1 cellular context compared by ENCODE assay signal in the genomic region with DNA sequence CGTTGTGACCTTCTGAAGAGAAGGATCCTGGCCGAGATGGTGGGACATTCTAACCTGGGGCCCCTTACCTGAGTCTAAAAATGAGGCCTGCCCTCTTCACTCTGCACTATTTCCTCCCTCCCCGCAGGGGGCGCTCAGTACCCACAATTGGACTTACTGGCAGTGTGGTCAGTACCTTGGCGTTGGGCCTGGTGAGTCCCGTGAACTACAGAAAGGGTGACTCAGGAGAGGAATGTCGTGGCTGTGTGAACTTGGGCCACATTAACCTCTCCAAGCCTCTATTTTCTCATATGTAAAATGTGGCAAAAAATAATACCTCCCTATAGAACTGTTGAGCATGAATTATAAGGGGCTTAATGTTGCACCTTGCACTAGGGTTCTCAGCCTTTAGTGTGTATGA.
TF ChIP-seq lines count a peak whose summit lies in the region.

No MANE protein-coding gene starts in this region.

TF ChIP-seq in HepG2, 621 proteins besides CTCF, POLR2A, EP300 and RAD21 (continued from another document and continues in another):
- 0 out of 2 replicates have a peak, but pooled peaks have one; percentile 10 for TF ChIP-seq ZNF605 (CRISPR knock-in tag; IDR thresholded peaks at IDR 0.05)
- no peak for TF ChIP-seq ATF1 (CRISPR knock-in tag; IDR thresholded peaks at IDR 0.05)
- TF ChIP-seq ZFP36L1 (CRISPR knock-in tag; IDR thresholded peaks at IDR 0.05), result no peak
- TF ChIP-seq ZSCAN29 (CRISPR knock-in tag; conservative IDR thresholded peaks at IDR 0.05), result no peak
- no peak for TF ChIP-seq POGK (CRISPR knock-in tag; conservative IDR thresholded peaks at IDR 0.05)
- TF ChIP-seq ZNF441 (CRISPR knock-in tag; IDR thresholded peaks at IDR 0.05; ENCODE audit: borderline replicate concordance), result 0 out of 2 replicates have a peak, but pooled peaks have one; percentile 47
- no peak for TF ChIP-seq MTF1 (CRISPR knock-in tag; IDR thresholded peaks at IDR 0.05)
- TF ChIP-seq, protein P1, sequence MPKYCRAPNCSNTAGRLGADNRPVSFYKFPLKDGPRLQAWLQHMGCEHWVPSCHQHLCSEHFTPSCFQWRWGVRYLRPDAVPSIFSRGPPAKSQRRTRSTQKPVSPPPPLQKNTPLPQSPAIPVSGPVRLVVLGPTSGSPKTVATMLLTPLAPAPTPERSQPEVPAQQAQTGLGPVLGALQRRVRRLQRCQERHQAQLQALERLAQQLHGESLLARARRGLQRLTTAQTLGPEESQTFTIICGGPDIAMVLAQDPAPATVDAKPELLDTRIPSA (CRISPR knock-in tag; IDR thresholded peaks at IDR 0.05; ENCODE audit: borderline replicate concordance), result no peak
- no peak for TF ChIP-seq ZSCAN5A (CRISPR knock-in tag; IDR thresholded peaks at IDR 0.05; ENCODE audit: borderline replicate concordance)
- TF ChIP-seq MED1 (CRISPR knock-in tag; IDR thresholded peaks at IDR 0.05), result peak; percentile 48; the same call in 1 of the 2 replicates
- no peak for TF ChIP-seq ZNF101 (CRISPR knock-in tag; IDR thresholded peaks at IDR 0.05; ENCODE audit: borderline replicate concordance, low read depth)
- TF ChIP-seq PPARG (CRISPR knock-in tag; conservative IDR thresholded peaks at IDR 0.05), result peak; percentile 69; the same call in 1 of the 2 replicates
- 0 out of 2 replicates have a peak, but pooled peaks have one; percentile 26 for TF ChIP-seq ZMYM4 (CRISPR knock-in tag; IDR thresholded peaks at IDR 0.05)
- TF ChIP-seq, protein P2, sequence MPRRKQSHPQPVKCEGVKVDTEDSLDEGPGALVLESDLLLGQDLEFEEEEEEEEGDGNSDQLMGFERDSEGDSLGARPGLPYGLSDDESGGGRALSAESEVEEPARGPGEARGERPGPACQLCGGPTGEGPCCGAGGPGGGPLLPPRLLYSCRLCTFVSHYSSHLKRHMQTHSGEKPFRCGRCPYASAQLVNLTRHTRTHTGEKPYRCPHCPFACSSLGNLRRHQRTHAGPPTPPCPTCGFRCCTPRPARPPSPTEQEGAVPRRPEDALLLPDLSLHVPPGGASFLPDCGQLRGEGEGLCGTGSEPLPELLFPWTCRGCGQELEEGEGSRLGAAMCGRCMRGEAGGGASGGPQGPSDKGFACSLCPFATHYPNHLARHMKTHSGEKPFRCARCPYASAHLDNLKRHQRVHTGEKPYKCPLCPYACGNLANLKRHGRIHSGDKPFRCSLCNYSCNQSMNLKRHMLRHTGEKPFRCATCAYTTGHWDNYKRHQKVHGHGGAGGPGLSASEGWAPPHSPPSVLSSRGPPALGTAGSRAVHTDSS (CRISPR knock-in tag; conservative IDR thresholded peaks at IDR 0.05), result no peak
- no peak for TF ChIP-seq PREB (CRISPR knock-in tag; IDR thresholded peaks at IDR 0.05)
- TF ChIP-seq SMAD9 (CRISPR knock-in tag; IDR thresholded peaks at IDR 0.05), result no peak
- no peak for TF ChIP-seq ZNF530 (CRISPR knock-in tag; IDR thresholded peaks at IDR 0.05; ENCODE audit: low read depth)
- TF ChIP-seq ZSCAN9 (CRISPR knock-in tag; IDR thresholded peaks at IDR 0.05; ENCODE audit: borderline replicate concordance), result peak; percentile 42; the same call in 1 of the 2 replicates
- TF ChIP-seq KLF13 (CRISPR knock-in tag; IDR thresholded peaks at IDR 0.05), result no peak
- no peak for TF ChIP-seq ZC3H13 (CRISPR knock-in tag; IDR thresholded peaks at IDR 0.05)
- peak; percentile 83 for TF ChIP-seq PHF5A (CRISPR knock-in tag; IDR thresholded peaks at IDR 0.05; ENCODE audit: low read depth, unreplicated experiment)
- no peak; the same call in 1 of the 2 replicates for TF ChIP-seq TSC22D2 (CRISPR knock-in tag; IDR thresholded peaks at IDR 0.05; ENCODE audit: borderline replicate concordance)
- TF ChIP-seq SOX5 (CRISPR knock-in tag; IDR thresholded peaks at IDR 0.05; ENCODE audit: borderline replicate concordance), result peak; percentile 53; the same call in 1 of the 2 replicates
- TF ChIP-seq MEIS2 (CRISPR knock-in tag; IDR thresholded peaks at IDR 0.05), result 0 out of 2 replicates have a peak, but pooled peaks have one; percentile 33
- TF ChIP-seq, protein P3, sequence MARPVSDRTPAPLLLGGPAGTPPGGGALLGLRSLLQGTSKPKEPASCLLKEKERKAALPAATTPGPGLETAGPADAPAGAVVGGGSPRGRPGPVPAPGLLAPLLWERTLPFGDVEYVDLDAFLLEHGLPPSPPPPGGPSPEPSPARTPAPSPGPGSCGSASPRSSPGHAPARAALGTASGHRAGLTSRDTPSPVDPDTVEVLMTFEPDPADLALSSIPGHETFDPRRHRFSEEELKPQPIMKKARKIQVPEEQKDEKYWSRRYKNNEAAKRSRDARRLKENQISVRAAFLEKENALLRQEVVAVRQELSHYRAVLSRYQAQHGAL (CRISPR knock-in tag; IDR thresholded peaks at IDR 0.05; ENCODE audit: not compliant biosample characterization), result no peak
- no peak for TF ChIP-seq ZBTB21 (CRISPR knock-in tag; IDR thresholded peaks at IDR 0.05)
- no peak for TF ChIP-seq ZNF75D (CRISPR knock-in tag; IDR thresholded peaks at IDR 0.05; ENCODE audit: borderline replicate concordance)
- TF ChIP-seq ZFP36 (IDR thresholded peaks at IDR 0.05; ENCODE audit: borderline replicate concordance, low read depth, low read length, partially characterized antibody), result no peak
- TF ChIP-seq ZNF382 (CRISPR knock-in tag; IDR thresholded peaks at IDR 0.05; ENCODE audit: borderline replicate concordance), result no peak
- TF ChIP-seq ZNF570 (CRISPR knock-in tag; IDR thresholded peaks at IDR 0.05; ENCODE audit: borderline replicate concordance), result no peak
- TF ChIP-seq ZNF768 (CRISPR knock-in tag; IDR thresholded peaks at IDR 0.05), result no peak
- TF ChIP-seq, protein P4, sequence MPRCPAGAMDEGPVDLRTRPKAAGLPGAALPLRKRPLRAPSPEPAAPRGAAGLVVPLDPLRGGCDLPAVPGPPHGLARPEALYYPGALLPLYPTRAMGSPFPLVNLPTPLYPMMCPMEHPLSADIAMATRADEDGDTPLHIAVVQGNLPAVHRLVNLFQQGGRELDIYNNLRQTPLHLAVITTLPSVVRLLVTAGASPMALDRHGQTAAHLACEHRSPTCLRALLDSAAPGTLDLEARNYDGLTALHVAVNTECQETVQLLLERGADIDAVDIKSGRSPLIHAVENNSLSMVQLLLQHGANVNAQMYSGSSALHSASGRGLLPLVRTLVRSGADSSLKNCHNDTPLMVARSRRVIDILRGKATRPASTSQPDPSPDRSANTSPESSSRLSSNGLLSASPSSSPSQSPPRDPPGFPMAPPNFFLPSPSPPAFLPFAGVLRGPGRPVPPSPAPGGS (CRISPR knock-in tag; IDR thresholded peaks at IDR 0.05), result no peak
- no peak for TF ChIP-seq ZNF724P (CRISPR knock-in tag; IDR thresholded peaks at IDR 0.05; ENCODE audit: borderline replicate concordance)
- peak; percentile 44; the same call in 1 of the 2 replicates for TF ChIP-seq HMG20A (CRISPR knock-in tag; IDR thresholded peaks at IDR 0.05; ENCODE audit: borderline replicate concordance)
- TF ChIP-seq ZNF83 (CRISPR knock-in tag; IDR thresholded peaks at IDR 0.05; ENCODE audit: borderline replicate concordance), result no peak
- TF ChIP-seq, protein P5, sequence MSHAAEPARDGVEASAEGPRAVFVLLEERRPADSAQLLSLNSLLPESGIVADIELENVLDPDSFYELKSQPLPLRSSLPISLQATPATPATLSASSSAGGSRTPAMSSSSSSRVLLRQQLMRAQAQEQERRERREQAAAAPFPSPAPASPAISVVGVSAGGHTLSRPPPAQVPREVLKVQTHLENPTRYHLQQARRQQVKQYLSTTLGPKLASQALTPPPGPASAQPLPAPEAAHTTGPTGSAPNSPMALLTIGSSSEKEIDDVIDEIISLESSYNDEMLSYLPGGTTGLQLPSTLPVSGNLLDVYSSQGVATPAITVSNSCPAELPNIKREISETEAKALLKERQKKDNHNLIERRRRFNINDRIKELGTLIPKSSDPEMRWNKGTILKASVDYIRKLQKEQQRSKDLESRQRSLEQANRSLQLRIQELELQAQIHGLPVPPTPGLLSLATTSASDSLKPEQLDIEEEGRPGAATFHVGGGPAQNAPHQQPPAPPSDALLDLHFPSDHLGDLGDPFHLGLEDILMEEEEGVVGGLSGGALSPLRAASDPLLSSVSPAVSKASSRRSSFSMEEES (CRISPR knock-in tag; IDR thresholded peaks at IDR 0.05), result peak; percentile 85
- TF ChIP-seq NAIF1 (CRISPR knock-in tag; IDR thresholded peaks at IDR 0.05; ENCODE audit: borderline replicate concordance), result no peak
- TF ChIP-seq ZNF431 (CRISPR knock-in tag; IDR thresholded peaks at IDR 0.05; ENCODE audit: borderline replicate concordance, low read depth), result no peak
- TF ChIP-seq ZNF619 (CRISPR knock-in tag; IDR thresholded peaks at IDR 0.05), result no peak
- no peak for TF ChIP-seq NFIC (IDR thresholded peaks at IDR 0.05; ENCODE audit: low read length)
- TF ChIP-seq CAMTA2 (CRISPR knock-in tag; IDR thresholded peaks at IDR 0.05; ENCODE audit: borderline replicate concordance), result no peak
- TF ChIP-seq ZNF24 (IDR thresholded peaks at IDR 0.05), result no peak
- peak; percentile 78; the same call in 1 of the 2 replicates for TF ChIP-seq CBX5 (CRISPR knock-in tag; IDR thresholded peaks at IDR 0.05; ENCODE audit: borderline replicate concordance)
- no peak for TF ChIP-seq SCMH1 (CRISPR knock-in tag; IDR thresholded peaks at IDR 0.05; ENCODE audit: borderline replicate concordance)
- no peak for TF ChIP-seq REPIN1 (CRISPR knock-in tag; IDR thresholded peaks at IDR 0.05; ENCODE audit: borderline replicate concordance, low read depth)
- TF ChIP-seq ZBTB43 (CRISPR knock-in tag; conservative IDR thresholded peaks at IDR 0.05), result 0 out of 2 replicates have a peak, but pooled peaks have one; percentile 50
- no peak for TF ChIP-seq ZNF773 (CRISPR knock-in tag; IDR thresholded peaks at IDR 0.05; ENCODE audit: borderline replicate concordance)
- peak; percentile 54 for TF ChIP-seq FOXA3 (CRISPR knock-in tag; IDR thresholded peaks at IDR 0.05)
- TF ChIP-seq ZNF546 (CRISPR knock-in tag; conservative IDR thresholded peaks at IDR 0.05), result no peak
- TF ChIP-seq STAT5B (CRISPR knock-in tag; IDR thresholded peaks at IDR 0.05), result no peak
- TF ChIP-seq ZC3H4 (CRISPR knock-in tag; IDR thresholded peaks at IDR 0.05; ENCODE audit: borderline replicate concordance), result no peak
- TF ChIP-seq, protein P6, sequence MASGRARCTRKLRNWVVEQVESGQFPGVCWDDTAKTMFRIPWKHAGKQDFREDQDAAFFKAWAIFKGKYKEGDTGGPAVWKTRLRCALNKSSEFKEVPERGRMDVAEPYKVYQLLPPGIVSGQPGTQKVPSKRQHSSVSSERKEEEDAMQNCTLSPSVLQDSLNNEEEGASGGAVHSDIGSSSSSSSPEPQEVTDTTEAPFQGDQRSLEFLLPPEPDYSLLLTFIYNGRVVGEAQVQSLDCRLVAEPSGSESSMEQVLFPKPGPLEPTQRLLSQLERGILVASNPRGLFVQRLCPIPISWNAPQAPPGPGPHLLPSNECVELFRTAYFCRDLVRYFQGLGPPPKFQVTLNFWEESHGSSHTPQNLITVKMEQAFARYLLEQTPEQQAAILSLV (CRISPR knock-in tag; IDR thresholded peaks at IDR 0.05; ENCODE audit: borderline replicate concordance), result no peak
